ENCODE assay signal across 9 cellular contexts in genomic region chr4:14177987-14178386, GRCh38.
DNase-seq lines count a peak whose midpoint lies in the region; ATAC-seq lines count a peak whose summit lies in the region.
"Had no signal": no experiment of that assay in that cellular context is flagged by ENCODE, and none has a peak within 500 bp of the region (broad histone marks: within the 10 kb centered on the region; RNA-seq: fewer than 3 reads in every experiment).

No MANE protein-coding gene starts in this region.

- intact Hi-C loops in activated T-helper 1 cell treated with anti-CD3 and anti-CD28 coated beads, Interleukin-12 subunit alpha, Interleukin-12 subunit beta, Interleukin-2, Interleukin-4 antibody, amounts not matched to agents 30 ng/mL and 10 ng/mL and 1 ng/mL, durations not matched to agents 14 hours and 24 hours and 36 hours (cut with micrococcal nuclease): no loop called here
- intact Hi-C loops in head of caudate nucleus (cut with DNase I): no loop called here

- H4K20me1 ChIP-seq in BLaER1 treated with 17β-estradiol and CSF1 and Interleukin-3, amounts not matched to agents 10 nM and 100 nM: peaks cover 0 to 8% (median 0%) of the 10 kb centered on the region in 11 experiments; a peak in 4 of 22 replicates

- H3K9me3 Mint-ChIP-seq in activated T-helper 1 cell treated with anti-CD3 and anti-CD28 coated beads, Interleukin-12 subunit alpha, Interleukin-12 subunit beta, Interleukin-2, Interleukin-4 antibody, amounts not matched to agents 30 ng/mL and 10 ng/mL and 1 ng/mL, durations not matched to agents 14 hours and 24 hours and 36 hours: no peaks in the 10 kb centered on the region

- H3K4me1 Mint-ChIP-seq in activated T-helper 1 cell treated with anti-CD3 and anti-CD28 coated beads, Interleukin-12 subunit alpha, Interleukin-12 subunit beta, Interleukin-2, Interleukin-4 antibody, amounts not matched to agents 30 ng/mL and 10 ng/mL and 1 ng/mL, durations not matched to agents 14 hours and 24 hours and 36 hours (ENCODE audit: low read depth): peaks cover 24% of the 10 kb centered on the region

- no peak overlapping the region; a peak in 1 of 20 replicates for H3K4me3 ChIP-seq in BLaER1 treated with 17β-estradiol and CSF1 and Interleukin-3, amounts not matched to agents 10 nM and 100 nM
- H3K4me3 ChIP-seq: heart left ventricle had no signal

- H3K4me3 Mint-ChIP-seq in activated T-helper 1 cell treated with anti-CD3 and anti-CD28 coated beads, Interleukin-12 subunit alpha, Interleukin-12 subunit beta, Interleukin-2, Interleukin-4 antibody, amounts not matched to agents 30 ng/mL and 10 ng/mL and 1 ng/mL, durations not matched to agents 14 hours and 24 hours and 36 hours: no peak overlapping the region

- peaks cover 0 to 41% (median 18%) of the 10 kb centered on the region in 11 experiments; a peak in 15 of 22 replicates for H3K27me3 ChIP-seq in BLaER1 treated with 17β-estradiol and CSF1 and Interleukin-3, amounts not matched to agents 10 nM and 100 nM
- H3K27me3 ChIP-seq: heart left ventricle had no signal

- peak overlapping the region in 3 of 11 experiments; percentile 4 to 24 (median 12); a peak in 2 of 22 replicates for H3K9ac ChIP-seq in BLaER1 treated with 17β-estradiol and CSF1 and Interleukin-3, amounts not matched to agents 10 nM and 100 nM

- peaks cover 42 to 78% (median 67%) of the 10 kb centered on the region in 10 experiments for H3K4me1 ChIP-seq in BLaER1 treated with 17β-estradiol and CSF1 and Interleukin-3, amounts not matched to agents 10 nM and 100 nM

- no peak for DNase-seq in activated T-helper 1 cell treated with anti-CD3 and anti-CD28 coated beads, Interleukin-12 subunit alpha, Interleukin-12 subunit beta, Interleukin-2, Interleukin-4 antibody, amounts not matched to agents 30 ng/mL and 10 ng/mL and 1 ng/mL, durations not matched to agents 14 hours and 24 hours and 36 hours (ENCODE audit: low spot score)
- no peak for DNase-seq in NCI-H146 treated with DMSO at 0.1 percent for 48 hours (lab: John Stamatoyannopoulos, UW; ENCODE audit: unreplicated experiment)
- no peak for DNase-seq in MV-4-11 (lab: John Stamatoyannopoulos, UW)
- DNase-seq in head of caudate nucleus: no peak
- no peak for DNase-seq in DMS 273 treated with DMSO at 0.1 percent for 48 hours (lab: John Stamatoyannopoulos, UW)
- DNase-seq: heart left ventricle had no signal

- peak overlapping the region; percentile 70 for H3K27ac Mint-ChIP-seq in activated T-helper 1 cell treated with anti-CD3 and anti-CD28 coated beads, Interleukin-12 subunit alpha, Interleukin-12 subunit beta, Interleukin-2, Interleukin-4 antibody, amounts not matched to agents 30 ng/mL and 10 ng/mL and 1 ng/mL, durations not matched to agents 14 hours and 24 hours and 36 hours

- ATAC-seq in GM19035 (IDR thresholded peaks at IDR 0.05; ENCODE audit: unreplicated experiment) (peak; percentile 86), HG02981 (IDR thresholded peaks at IDR 0.05; ENCODE audit: unreplicated experiment) (peak; percentile 89)

- H3K27ac ChIP-seq in BLaER1 treated with 17β-estradiol and CSF1 and Interleukin-3, amounts not matched to agents 10 nM and 100 nM: peak overlapping the region in 9 of 11 experiments; percentile 15 to 46 (median 37); a peak in 17 of 22 replicates

- H3K9me3 ChIP-seq in BLaER1 treated with 17β-estradiol and CSF1 and Interleukin-3, amounts not matched to agents 10 nM and 100 nM (replicated peaks in 1 of 11): no peaks in the 10 kb centered on the region
- H3K9me3 ChIP-seq: heart left ventricle had no signal

- H3K36me3 Mint-ChIP-seq in activated T-helper 1 cell treated with anti-CD3 and anti-CD28 coated beads, Interleukin-12 subunit alpha, Interleukin-12 subunit beta, Interleukin-2, Interleukin-4 antibody, amounts not matched to agents 30 ng/mL and 10 ng/mL and 1 ng/mL, durations not matched to agents 14 hours and 24 hours and 36 hours (ENCODE audit: low read depth): peaks cover 3% of the 10 kb centered on the region

- H3K27me3 Mint-ChIP-seq in activated T-helper 1 cell treated with anti-CD3 and anti-CD28 coated beads, Interleukin-12 subunit alpha, Interleukin-12 subunit beta, Interleukin-2, Interleukin-4 antibody, amounts not matched to agents 30 ng/mL and 10 ng/mL and 1 ng/mL, durations not matched to agents 14 hours and 24 hours and 36 hours (ENCODE audit: insufficient read depth): no peaks in the 10 kb centered on the region

- H3K4me2 ChIP-seq in BLaER1 treated with 17β-estradiol and CSF1 and Interleukin-3, amounts not matched to agents 10 nM and 100 nM: peak overlapping the region; percentile 63 to 81 (median 73)

- no peaks in the 10 kb centered on the region for H3K36me3 ChIP-seq in BLaER1 treated with 17β-estradiol and CSF1 and Interleukin-3, amounts not matched to agents 10 nM and 100 nM
- H3K36me3 ChIP-seq: heart left ventricle had no signal
